ENCODE assay signal across 1 cellular context in genomic region chr6:3748208-3748701, GRCh38.
TF ChIP-seq lines count a peak whose summit lies in the region.

No MANE protein-coding gene starts in this region.

TF ChIP-seq in HepG2, 621 proteins besides CTCF, POLR2A, EP300 and RAD21 (continued from another document and continues in another):
- no peak for TF ChIP-seq THAP7 (CRISPR knock-in tag; IDR thresholded peaks at IDR 0.05)
- TF ChIP-seq RFX1 (IDR thresholded peaks at IDR 0.05) = no peak
- no peak for TF ChIP-seq RBM22 (optimal IDR thresholded peaks at IDR 0.05; ENCODE audit: low read length)
- 0 out of 2 replicates have a peak, but pooled peaks have one; percentile 33 for TF ChIP-seq KMT2A (CRISPR knock-in tag; IDR thresholded peaks at IDR 0.05)
- TF ChIP-seq IRX3 (CRISPR knock-in tag; IDR thresholded peaks at IDR 0.05; ENCODE audit: borderline replicate concordance, low read depth) = no peak
- no peak for TF ChIP-seq ZFP36L2 (CRISPR knock-in tag; IDR thresholded peaks at IDR 0.05)
- no peak for TF ChIP-seq ZNF18 (CRISPR knock-in tag; IDR thresholded peaks at IDR 0.05; ENCODE audit: insufficient replicate concordance)
- TF ChIP-seq RBFOX2 (IDR thresholded peaks at IDR 0.05; ENCODE audit: low read depth, low read length) = no peak
- TF ChIP-seq TRAFD1 (CRISPR knock-in tag; IDR thresholded peaks at IDR 0.05; ENCODE audit: borderline replicate concordance) = no peak
- no peak for TF ChIP-seq ZFP36 (IDR thresholded peaks at IDR 0.05; ENCODE audit: borderline replicate concordance, low read depth, low read length, partially characterized antibody)
- TF ChIP-seq KDM5B (CRISPR knock-in tag; IDR thresholded peaks at IDR 0.05; ENCODE audit: borderline replicate concordance) = no peak
- peak; percentile 91 for TF ChIP-seq XRCC5 (optimal IDR thresholded peaks at IDR 0.05; ENCODE audit: low read length)
- TF ChIP-seq ZSCAN12 (CRISPR knock-in tag; IDR thresholded peaks at IDR 0.05) = no peak
- peak; percentile 34; the same call in 1 of the 2 replicates for TF ChIP-seq UBTF (CRISPR knock-in tag; IDR thresholded peaks at IDR 0.05)
- peak; percentile 67; the same call in 1 of the 2 replicates for TF ChIP-seq ZFP91 (CRISPR knock-in tag; IDR thresholded peaks at IDR 0.05; ENCODE audit: borderline replicate concordance)
- 0 out of 2 replicates have a peak, but pooled peaks have one; percentile 26 for TF ChIP-seq DPF2 (CRISPR knock-in tag; IDR thresholded peaks at IDR 0.05; ENCODE audit: borderline replicate concordance, low read depth)
- no peak for TF ChIP-seq ZNF746 (CRISPR knock-in tag; IDR thresholded peaks at IDR 0.05)
- TF ChIP-seq PBX2 (CRISPR knock-in tag; IDR thresholded peaks at IDR 0.05) = peak; percentile 66
- TF ChIP-seq ZBTB21 (CRISPR knock-in tag; IDR thresholded peaks at IDR 0.05) = no peak
- TF ChIP-seq PHF20 (CRISPR knock-in tag; IDR thresholded peaks at IDR 0.05) = no peak
- TF ChIP-seq HDAC1 (CRISPR knock-in tag; IDR thresholded peaks at IDR 0.05) = peak; percentile 45; the same call in 1 of the 2 replicates
- no peak for TF ChIP-seq GABPA (IDR thresholded peaks at IDR 0.05; ENCODE audit: low read depth, low read length)
- TF ChIP-seq GABPA (CRISPR knock-in tag; IDR thresholded peaks at IDR 0.05; ENCODE audit: low read depth) = no peak
- TF ChIP-seq ZNF570 (CRISPR knock-in tag; IDR thresholded peaks at IDR 0.05; ENCODE audit: borderline replicate concordance) = no peak
- no peak for TF ChIP-seq ZNF841 (CRISPR knock-in tag; IDR thresholded peaks at IDR 0.05; ENCODE audit: borderline replicate concordance)
- TF ChIP-seq SMARCE1 (IDR thresholded peaks at IDR 0.05; ENCODE audit: borderline replicate concordance) = no peak
- TF ChIP-seq ZKSCAN8 (CRISPR knock-in tag; IDR thresholded peaks at IDR 0.05; ENCODE audit: borderline replicate concordance) = 0 out of 2 replicates have a peak, but pooled peaks have one; percentile 15
- no peak for TF ChIP-seq ZNF777 (CRISPR knock-in tag; IDR thresholded peaks at IDR 0.05)
- no peak for TF ChIP-seq CENPT (CRISPR knock-in tag; IDR thresholded peaks at IDR 0.05; ENCODE audit: low read depth)
- TF ChIP-seq FOXO1 (CRISPR knock-in tag; IDR thresholded peaks at IDR 0.05) = peak; percentile 59; the same call in 1 of the 2 replicates
- no peak for TF ChIP-seq ZMAT5 (CRISPR knock-in tag; IDR thresholded peaks at IDR 0.05; ENCODE audit: borderline replicate concordance, low read depth)
- TF ChIP-seq SETDB1 (CRISPR knock-in tag; IDR thresholded peaks at IDR 0.05; ENCODE audit: borderline replicate concordance) = no peak
- TF ChIP-seq FOSL1 (CRISPR knock-in tag; IDR thresholded peaks at IDR 0.05; ENCODE audit: borderline replicate concordance) = no peak
- TF ChIP-seq BHLHE40 (IDR thresholded peaks at IDR 0.05; ENCODE audit: low read length) = no peak
- TF ChIP-seq AHDC1 (CRISPR knock-in tag; IDR thresholded peaks at IDR 0.05; ENCODE audit: borderline replicate concordance) = no peak
- TF ChIP-seq ZNF790 (CRISPR knock-in tag; IDR thresholded peaks at IDR 0.05; ENCODE audit: borderline replicate concordance) = no peak
- TF ChIP-seq TAF1 (CRISPR knock-in tag; IDR thresholded peaks at IDR 0.05) = no peak
- TF ChIP-seq ZNF564 (CRISPR knock-in tag; IDR thresholded peaks at IDR 0.05) = no peak
- no peak for TF ChIP-seq TEF (CRISPR knock-in tag; IDR thresholded peaks at IDR 0.05)
- peak; percentile 52; the same call in 1 of the 2 replicates for TF ChIP-seq ZKSCAN1 (IDR thresholded peaks at IDR 0.05; ENCODE audit: low read length)
- TF ChIP-seq ZGPAT (CRISPR knock-in tag; IDR thresholded peaks at IDR 0.05) = peak; percentile 70
- peak; percentile 64 for TF ChIP-seq FOXA3 (CRISPR knock-in tag; IDR thresholded peaks at IDR 0.05)
- TF ChIP-seq YY1 (IDR thresholded peaks at IDR 0.05; ENCODE audit: insufficient read depth, insufficient replicate concordance, low read depth, low read length) = peak; percentile 40
- no peak for TF ChIP-seq ZNF513 (CRISPR knock-in tag; conservative IDR thresholded peaks at IDR 0.05)
- 0 out of 2 replicates have a peak, but pooled peaks have one; percentile 61 for TF ChIP-seq ZNF572 (CRISPR knock-in tag; IDR thresholded peaks at IDR 0.05)
- peak; percentile 83 for TF ChIP-seq FOSL2 (CRISPR knock-in tag; IDR thresholded peaks at IDR 0.05)
